In the genomic region with DNA sequence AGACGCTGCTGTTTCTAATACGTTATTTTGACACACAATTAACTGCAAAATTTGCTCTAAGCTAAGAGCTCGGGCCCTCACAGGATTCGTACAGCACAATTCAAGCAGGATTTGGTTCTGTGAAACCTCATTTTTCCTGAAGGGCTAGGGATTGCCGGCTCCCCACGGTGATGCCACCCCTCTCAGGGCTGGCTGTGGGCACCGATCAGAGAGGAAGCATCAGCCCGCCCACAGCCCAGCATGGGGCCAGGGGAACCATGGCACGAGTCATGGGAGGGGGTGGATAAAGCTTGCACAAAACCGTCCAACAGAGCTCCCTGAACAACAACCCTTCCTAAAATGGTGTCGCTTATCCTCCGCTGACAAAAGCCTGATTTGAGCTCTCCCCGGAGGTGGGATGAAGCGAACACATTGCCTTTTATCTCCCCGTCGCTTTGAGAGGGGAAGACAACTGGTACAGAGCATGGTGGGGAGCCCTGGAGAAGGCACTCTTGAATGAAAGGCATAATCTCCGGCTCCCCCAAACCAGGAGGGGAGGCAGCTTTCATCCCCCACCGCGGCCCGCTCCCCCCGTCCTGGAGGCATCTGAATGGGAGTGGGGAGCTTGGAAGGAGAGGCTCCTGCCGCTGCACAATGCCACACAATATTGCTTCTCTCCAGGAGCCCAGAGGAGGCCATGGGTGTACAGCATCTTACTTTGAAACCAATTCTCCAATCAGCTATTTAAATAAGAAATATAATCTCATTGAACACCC, we compare ENCODE assay signal across 26 cellular contexts.
DNase-seq lines count a peak whose midpoint lies in the region.
"Had no signal": no experiment of that assay in that cellular context is flagged by ENCODE, and none has a peak within 500 bp of the region (broad histone marks: within the 10 kb centered on the region; RNA-seq: fewer than 3 reads in every experiment).

No MANE protein-coding gene starts in this region.

- peak overlapping the region; percentile 2 for H2AFZ ChIP-seq in neuron (ENCODE audit: low read depth, low read length)

- DNase-seq in caudate nucleus (lab: John Stamatoyannopoulos, UW) (peak in 2 of 61 donors; percentile 6 to 42), middle frontal gyrus (ENCODE audit: extremely low spot score, low spot score) (no peak), NOMO-1 treated with dmso at 0.1 percent for 144 hours (lab: John Stamatoyannopoulos, UW; ENCODE audit: unreplicated experiment) (no peak), DMS79 treated with DMSO at 0.1 percent for 48 hours (lab: John Stamatoyannopoulos, UW) (no peak)
- DNase-seq in stimulated activated CD4-positive, alpha-beta T cell treated with anti-CD3 and anti-CD28 coated beads, Interleukin-4, amount 100 ng/mL, for 1 hour: no peak
- DNase-seq: activated CD4-positive, alpha-beta memory T cell treated with anti-CD3 and anti-CD28 coated beads for 36 hours; activated CD4-positive, CD25-positive, alpha-beta regulatory T cell treated with anti-CD3 and anti-CD28 coated beads, Interleukin-2, amount 50 U/mL, for 72 hours; Calu3; dermis blood vessel endothelial cell; DND-41; KG1; left ventricle myocardium inferior; naive B cell; NCI-H1436 treated with DMSO at 0.1 percent for 48 hours; NCI-H2171; NCI-H748 treated with DMSO at 0.1 percent for 48 hours; pancreas; right cardiac atrium; SJCRH30; stimulated activated CD4-positive, alpha-beta T cell treated with anti-CD3 and anti-CD28 coated beads, Interleukin-2, amount 100 ng/mL, for 24 hours; T-cell; trophoblast cell had no signal

- no peaks in the 10 kb centered on the region for H3K36me3 ChIP-seq in BLaER1 treated with 17β-estradiol and CSF1 and Interleukin-3, amounts not matched to agents 10 nM and 100 nM
- no peaks in the 10 kb centered on the region for H3K36me3 ChIP-seq in HUES48 (ENCODE audit: control insufficient read depth, insufficient read depth, low read length)
- H3K36me3 ChIP-seq in neuron (ENCODE audit: insufficient read depth, low read length): no peaks in the 10 kb centered on the region
- H3K36me3 ChIP-seq: gastroesophageal sphincter, left ventricle myocardium inferior, pancreas, SJCRH30 had no signal

- no peaks in the 10 kb centered on the region; a peak in 1 of 22 replicates for H4K20me1 ChIP-seq in BLaER1 treated with 17β-estradiol and CSF1 and Interleukin-3, amounts not matched to agents 10 nM and 100 nM

- no peak overlapping the region for H3K9ac ChIP-seq in BLaER1 treated with 17β-estradiol and CSF1 and Interleukin-3, amounts not matched to agents 10 nM and 100 nM
- no peak overlapping the region for H3K9ac ChIP-seq in HUES48 (ENCODE audit: low read depth, low read length)

- H3K27me3 ChIP-seq in BLaER1 treated with 17β-estradiol and CSF1 and Interleukin-3, amounts not matched to agents 10 nM and 100 nM: no peaks in the 10 kb centered on the region
- H3K27me3 ChIP-seq in HUES48 (ENCODE audit: control insufficient read depth, insufficient read depth, low read length): no peaks in the 10 kb centered on the region; the same call in 1 of the 2 replicates
- no peaks in the 10 kb centered on the region for H3K27me3 ChIP-seq in neuron (ENCODE audit: insufficient read depth, low read length)
- H3K27me3 ChIP-seq: gastroesophageal sphincter, pancreas, SJCRH30 had no signal

- H3K4me1 ChIP-seq in BLaER1 treated with 17β-estradiol and CSF1 and Interleukin-3, amounts not matched to agents 10 nM and 100 nM: peaks cover 26 to 56% (median 49%) of the 10 kb centered on the region in 10 experiments
- H3K4me1 ChIP-seq in HUES48 (ENCODE audit: control insufficient read depth, insufficient read depth, low read length): peaks cover 14% of the 10 kb centered on the region
- H3K4me1 ChIP-seq in neuron (ENCODE audit: insufficient read depth, low read length): peaks cover 46% of the 10 kb centered on the region
- H3K4me1 ChIP-seq: left ventricle myocardium inferior, pancreas, SJCRH30 had no signal

- H3K4me2 ChIP-seq in BLaER1 treated with 17β-estradiol and CSF1 and Interleukin-3, amounts not matched to agents 10 nM and 100 nM: peak overlapping the region in 9 of 11 experiments; percentile 21 to 73 (median 63); a peak in 16 of 22 replicates

- H3K4me3 ChIP-seq in BLaER1 treated with 17β-estradiol and CSF1 and Interleukin-3, amounts not matched to agents 10 nM and 100 nM: no peak overlapping the region
- H3K4me3 ChIP-seq in HUES48 (ENCODE audit: low read depth, low read length) (no peak overlapping the region), neuron (ENCODE audit: low read length) (no peak overlapping the region)
- H3K4me3 ChIP-seq: gastroesophageal sphincter, left ventricle myocardium inferior, pancreas, SJCRH30 had no signal

- H3K9me3 ChIP-seq in BLaER1 treated with 17β-estradiol and CSF1 and Interleukin-3, amounts not matched to agents 10 nM and 100 nM (replicated peaks in 1 of 11): no peaks in the 10 kb centered on the region
- H3K9me3 ChIP-seq in HUES48 (ENCODE audit: control insufficient read depth, insufficient read depth, low read length) (no peaks in the 10 kb centered on the region), neuron (ENCODE audit: low read length) (no peaks in the 10 kb centered on the region)
- H3K9me3 ChIP-seq: gastroesophageal sphincter, left ventricle myocardium inferior, pancreas, SJCRH30 had no signal

- no peak overlapping the region for H3K27ac ChIP-seq in BLaER1 treated with 17β-estradiol and CSF1 and Interleukin-3, amounts not matched to agents 10 nM and 100 nM
- H3K27ac ChIP-seq in HUES48 (ENCODE audit: low read depth, low read length): peak overlapping the region; percentile 31
- peak overlapping the region; percentile 77 for H3K27ac ChIP-seq in caudate nucleus (ENCODE audit: low read depth, low read length)
- H3K27ac ChIP-seq: gastroesophageal sphincter, left ventricle myocardium inferior, pancreas, SJCRH30 had no signal

Comparison
In these comparisons a context has a peak if more than half of its experiments do, and no peak if none do; other contexts are left out.
1. H3K27ac ChIP-seq: peak in HUES48 (single experiment) and caudate nucleus (single experiment); none in BLaER1 treated with 17β-estradiol and CSF1 and Interleukin-3, amounts not matched to agents 10 nM and 100 nM (0 of 11).